Comparison of ENCODE assay signal across 1 cellular context in the genomic region with DNA sequence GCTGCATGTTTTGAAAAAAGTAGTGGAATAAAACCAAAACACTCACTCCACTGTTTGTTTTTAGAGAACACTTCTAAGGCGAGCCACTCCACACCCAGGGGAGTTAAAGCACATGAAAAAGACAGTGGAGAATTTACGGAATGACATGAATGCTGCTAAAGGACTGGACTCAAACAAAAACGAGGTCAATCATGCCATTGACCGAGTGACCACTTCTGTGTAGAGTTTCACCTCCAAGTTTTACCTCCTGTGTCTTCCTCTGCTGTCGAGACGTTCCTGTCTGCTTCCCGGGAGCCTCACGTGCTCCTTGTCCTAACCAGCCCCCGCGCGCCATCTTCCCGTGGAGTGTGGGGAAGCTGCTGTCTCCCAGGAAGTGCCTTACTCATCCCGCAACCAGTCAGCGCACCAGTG.
A peak's percentile ranks its signal among the peaks of the same experiment; 100 is the strongest.
TF ChIP-seq lines count a peak whose summit lies in the region.

No MANE protein-coding gene starts in this region.

TF ChIP-seq in H1, 55 proteins besides CTCF, POLR2A, EP300 and RAD21:
- no peak for TF ChIP-seq SAP30 (IDR thresholded peaks at IDR 0.05; ENCODE audit: insufficient read depth, insufficient replicate concordance, low read length)
- TF ChIP-seq, protein P1, sequence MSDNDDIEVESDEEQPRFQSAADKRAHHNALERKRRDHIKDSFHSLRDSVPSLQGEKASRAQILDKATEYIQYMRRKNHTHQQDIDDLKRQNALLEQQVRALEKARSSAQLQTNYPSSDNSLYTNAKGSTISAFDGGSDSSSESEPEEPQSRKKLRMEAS (IDR thresholded peaks at IDR 0.05): peak; percentile 46; the same call in 1 of the 2 replicates
- peak; percentile 28; the same call in 1 of the 2 replicates for TF ChIP-seq YY1 (IDR thresholded peaks at IDR 0.05; ENCODE audit: low read depth, low read length)
- TF ChIP-seq, protein P2, sequence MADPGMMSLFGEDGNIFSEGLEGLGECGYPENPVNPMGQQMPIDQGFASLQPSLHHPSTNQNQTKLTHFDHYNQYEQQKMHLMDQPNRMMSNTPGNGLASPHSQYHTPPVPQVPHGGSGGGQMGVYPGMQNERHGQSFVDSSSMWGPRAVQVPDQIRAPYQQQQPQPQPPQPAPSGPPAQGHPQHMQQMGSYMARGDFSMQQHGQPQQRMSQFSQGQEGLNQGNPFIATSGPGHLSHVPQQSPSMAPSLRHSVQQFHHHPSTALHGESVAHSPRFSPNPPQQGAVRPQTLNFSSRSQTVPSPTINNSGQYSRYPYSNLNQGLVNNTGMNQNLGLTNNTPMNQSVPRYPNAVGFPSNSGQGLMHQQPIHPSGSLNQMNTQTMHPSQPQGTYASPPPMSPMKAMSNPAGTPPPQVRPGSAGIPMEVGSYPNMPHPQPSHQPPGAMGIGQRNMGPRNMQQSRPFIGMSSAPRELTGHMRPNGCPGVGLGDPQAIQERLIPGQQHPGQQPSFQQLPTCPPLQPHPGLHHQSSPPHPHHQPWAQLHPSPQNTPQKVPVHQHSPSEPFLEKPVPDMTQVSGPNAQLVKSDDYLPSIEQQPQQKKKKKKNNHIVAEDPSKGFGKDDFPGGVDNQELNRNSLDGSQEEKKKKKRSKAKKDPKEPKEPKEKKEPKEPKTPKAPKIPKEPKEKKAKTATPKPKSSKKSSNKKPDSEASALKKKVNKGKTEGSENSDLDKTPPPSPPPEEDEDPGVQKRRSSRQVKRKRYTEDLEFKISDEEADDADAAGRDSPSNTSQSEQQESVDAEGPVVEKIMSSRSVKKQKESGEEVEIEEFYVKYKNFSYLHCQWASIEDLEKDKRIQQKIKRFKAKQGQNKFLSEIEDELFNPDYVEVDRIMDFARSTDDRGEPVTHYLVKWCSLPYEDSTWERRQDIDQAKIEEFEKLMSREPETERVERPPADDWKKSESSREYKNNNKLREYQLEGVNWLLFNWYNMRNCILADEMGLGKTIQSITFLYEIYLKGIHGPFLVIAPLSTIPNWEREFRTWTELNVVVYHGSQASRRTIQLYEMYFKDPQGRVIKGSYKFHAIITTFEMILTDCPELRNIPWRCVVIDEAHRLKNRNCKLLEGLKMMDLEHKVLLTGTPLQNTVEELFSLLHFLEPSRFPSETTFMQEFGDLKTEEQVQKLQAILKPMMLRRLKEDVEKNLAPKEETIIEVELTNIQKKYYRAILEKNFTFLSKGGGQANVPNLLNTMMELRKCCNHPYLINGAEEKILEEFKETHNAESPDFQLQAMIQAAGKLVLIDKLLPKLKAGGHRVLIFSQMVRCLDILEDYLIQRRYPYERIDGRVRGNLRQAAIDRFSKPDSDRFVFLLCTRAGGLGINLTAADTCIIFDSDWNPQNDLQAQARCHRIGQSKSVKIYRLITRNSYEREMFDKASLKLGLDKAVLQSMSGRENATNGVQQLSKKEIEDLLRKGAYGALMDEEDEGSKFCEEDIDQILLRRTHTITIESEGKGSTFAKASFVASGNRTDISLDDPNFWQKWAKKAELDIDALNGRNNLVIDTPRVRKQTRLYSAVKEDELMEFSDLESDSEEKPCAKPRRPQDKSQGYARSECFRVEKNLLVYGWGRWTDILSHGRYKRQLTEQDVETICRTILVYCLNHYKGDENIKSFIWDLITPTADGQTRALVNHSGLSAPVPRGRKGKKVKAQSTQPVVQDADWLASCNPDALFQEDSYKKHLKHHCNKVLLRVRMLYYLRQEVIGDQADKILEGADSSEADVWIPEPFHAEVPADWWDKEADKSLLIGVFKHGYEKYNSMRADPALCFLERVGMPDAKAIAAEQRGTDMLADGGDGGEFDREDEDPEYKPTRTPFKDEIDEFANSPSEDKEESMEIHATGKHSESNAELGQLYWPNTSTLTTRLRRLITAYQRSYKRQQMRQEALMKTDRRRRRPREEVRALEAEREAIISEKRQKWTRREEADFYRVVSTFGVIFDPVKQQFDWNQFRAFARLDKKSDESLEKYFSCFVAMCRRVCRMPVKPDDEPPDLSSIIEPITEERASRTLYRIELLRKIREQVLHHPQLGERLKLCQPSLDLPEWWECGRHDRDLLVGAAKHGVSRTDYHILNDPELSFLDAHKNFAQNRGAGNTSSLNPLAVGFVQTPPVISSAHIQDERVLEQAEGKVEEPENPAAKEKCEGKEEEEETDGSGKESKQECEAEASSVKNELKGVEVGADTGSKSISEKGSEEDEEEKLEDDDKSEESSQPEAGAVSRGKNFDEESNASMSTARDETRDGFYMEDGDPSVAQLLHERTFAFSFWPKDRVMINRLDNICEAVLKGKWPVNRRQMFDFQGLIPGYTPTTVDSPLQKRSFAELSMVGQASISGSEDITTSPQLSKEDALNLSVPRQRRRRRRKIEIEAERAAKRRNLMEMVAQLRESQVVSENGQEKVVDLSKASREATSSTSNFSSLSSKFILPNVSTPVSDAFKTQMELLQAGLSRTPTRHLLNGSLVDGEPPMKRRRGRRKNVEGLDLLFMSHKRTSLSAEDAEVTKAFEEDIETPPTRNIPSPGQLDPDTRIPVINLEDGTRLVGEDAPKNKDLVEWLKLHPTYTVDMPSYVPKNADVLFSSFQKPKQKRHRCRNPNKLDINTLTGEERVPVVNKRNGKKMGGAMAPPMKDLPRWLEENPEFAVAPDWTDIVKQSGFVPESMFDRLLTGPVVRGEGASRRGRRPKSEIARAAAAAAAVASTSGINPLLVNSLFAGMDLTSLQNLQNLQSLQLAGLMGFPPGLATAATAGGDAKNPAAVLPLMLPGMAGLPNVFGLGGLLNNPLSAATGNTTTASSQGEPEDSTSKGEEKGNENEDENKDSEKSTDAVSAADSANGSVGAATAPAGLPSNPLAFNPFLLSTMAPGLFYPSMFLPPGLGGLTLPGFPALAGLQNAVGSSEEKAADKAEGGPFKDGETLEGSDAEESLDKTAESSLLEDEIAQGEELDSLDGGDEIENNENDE (IDR thresholded peaks at IDR 0.05; ENCODE audit: insufficient replicate concordance, low read length): no peak
- no peak for TF ChIP-seq KDM5A (IDR thresholded peaks at IDR 0.05; ENCODE audit: low read length)
- TF ChIP-seq TEAD4 (IDR thresholded peaks at IDR 0.05; ENCODE audit: low read depth, low read length): peak; percentile 71; the same call in 1 of the 2 replicates
